15 cellular contexts compared by ENCODE assay signal in the genomic region with DNA sequence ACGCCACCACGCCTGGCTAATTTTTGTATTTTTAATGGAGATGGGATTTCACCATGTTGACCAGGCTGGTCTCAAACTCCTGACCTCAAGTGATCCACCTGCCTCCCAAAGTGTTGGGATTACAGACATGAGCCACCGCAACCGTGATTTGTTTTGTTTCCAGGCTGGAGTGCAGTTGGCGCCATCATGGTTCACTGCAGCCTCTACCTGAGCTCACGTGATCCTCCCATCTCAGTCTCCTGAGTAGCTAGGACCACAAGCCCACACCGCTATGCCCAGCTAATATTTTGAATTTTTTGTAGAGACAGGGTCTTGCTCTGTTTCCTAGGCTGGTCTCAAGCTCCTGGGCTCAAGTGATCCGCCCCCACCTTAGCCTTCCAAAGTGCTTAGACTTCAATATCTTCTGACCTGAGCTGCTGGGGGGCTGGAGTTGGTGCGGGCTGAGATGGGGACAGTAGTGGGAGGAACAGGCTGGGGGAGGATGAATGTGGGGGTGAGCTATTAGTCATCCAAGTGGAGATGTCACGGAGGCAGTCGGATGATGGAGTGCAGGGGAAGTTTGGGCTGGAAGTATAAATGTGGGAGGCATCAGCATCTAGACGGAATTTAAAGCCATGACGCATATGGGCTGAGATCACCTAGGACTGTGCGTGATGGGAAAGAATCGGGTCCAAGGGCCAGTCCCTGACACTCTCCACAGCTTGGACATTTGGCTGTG. TPM values are rescaled to one million over a fixed set of nuclear protein-coding genes. Genes with fewer than 3 reads are reported as not detected.
DNase-seq lines count a peak whose midpoint lies in the region; ATAC-seq and TF ChIP-seq lines count a peak whose summit lies in the region.
"Had no signal": no experiment of that assay in that cellular context is flagged by ENCODE, and none has a peak within 500 bp of the region (broad histone marks: within the 10 kb centered on the region; RNA-seq: fewer than 3 reads in every experiment).

No MANE protein-coding gene starts in this region.

- no peak for TF ChIP-seq CTCF in foreskin fibroblast (IDR thresholded peaks at IDR 0.05; ENCODE audit: low read depth, low read length)

- intact Hi-C loops in activated CD4-positive, alpha-beta memory T cell treated with anti-CD3 and anti-CD28 coated beads for 36 hours (cut with micrococcal nuclease): loop anchor here (5.0 kb wide), 1 partner anchor 622 kb away; no protein-coding TSS in a partner anchor

- no peak overlapping the region for H3K4me3 Mint-ChIP-seq in activated CD4-positive, alpha-beta memory T cell treated with anti-CD3 and anti-CD28 coated beads, Interleukin-2, amount 10 ng/mL, durations not matched to agents 7 days and 5 days
- no peak overlapping the region for H3K4me3 Mint-ChIP-seq in activated CD4-positive, alpha-beta memory T cell treated with anti-CD3 and anti-CD28 coated beads for 36 hours
- no peak overlapping the region for H3K4me3 Mint-ChIP-seq in activated CD8-positive, alpha-beta T cell treated with anti-CD3 and anti-CD28 coated beads, Interleukin-2, amount 10 ng/mL, durations not matched to agents 7 days and 5 days
- no peak overlapping the region for H3K4me3 Mint-ChIP-seq in stimulated activated effector memory CD8-positive, alpha-beta T cell treated with anti-CD3 and anti-CD28 coated beads, Interleukin-12 subunit alpha, Interleukin-12 subunit beta, amount 100 ng/mL, for 72 hours

- H3K27me3 Mint-ChIP-seq in activated CD4-positive, alpha-beta memory T cell treated with anti-CD3 and anti-CD28 coated beads, Interleukin-2, amount 10 ng/mL, durations not matched to agents 7 days and 5 days: no peaks in the 10 kb centered on the region
- no peaks in the 10 kb centered on the region for H3K27me3 Mint-ChIP-seq in activated CD4-positive, alpha-beta memory T cell treated with anti-CD3 and anti-CD28 coated beads for 36 hours
- H3K27me3 Mint-ChIP-seq in activated CD8-positive, alpha-beta T cell treated with anti-CD3 and anti-CD28 coated beads, Interleukin-2, amount 10 ng/mL, durations not matched to agents 7 days and 5 days (ENCODE audit: low read depth): no peaks in the 10 kb centered on the region

- no peak for DNase-seq in activated CD4-positive, alpha-beta memory T cell treated with anti-CD3 and anti-CD28 coated beads, Interleukin-2, amount 10 ng/mL, durations not matched to agents 7 days and 5 days
- DNase-seq in activated CD4-positive, alpha-beta memory T cell treated with anti-CD3 and anti-CD28 coated beads for 36 hours: no peak
- DNase-seq in activated CD8-positive, alpha-beta T cell treated with anti-CD3 and anti-CD28 coated beads, Interleukin-2, amount 10 ng/mL, durations not matched to agents 7 days and 5 days: no peak
- peak; percentile 43 to 53 for DNase-seq in foreskin fibroblast
- DNase-seq in stimulated activated effector memory CD8-positive, alpha-beta T cell treated with anti-CD3 and anti-CD28 coated beads, Interleukin-12 subunit alpha, Interleukin-12 subunit beta, amount 100 ng/mL, for 72 hours (ENCODE audit: low spot score in 2 of 2): no peak
- no peak for DNase-seq in activated T-cell treated with anti-CD3 and anti-CD28 coated beads, Interleukin-2, amount 50 U/mL, for 48 hours
- no peak for DNase-seq in NCI-H2227 treated with DMSO at 0.1 percent for 48 hours (lab: John Stamatoyannopoulos, UW)
- DNase-seq: activated gamma-delta T cell treated with Interleukin-2 at 50 U/mL for 16 hours, esophagus squamous epithelium, islet precursor cell, NCI-H524, upper lobe of right lung had no signal

- H3K27ac Mint-ChIP-seq in activated CD4-positive, alpha-beta memory T cell treated with anti-CD3 and anti-CD28 coated beads, Interleukin-2, amount 10 ng/mL, durations not matched to agents 7 days and 5 days: peak overlapping the region; percentile 40
- no peak overlapping the region for H3K27ac Mint-ChIP-seq in activated CD4-positive, alpha-beta memory T cell treated with anti-CD3 and anti-CD28 coated beads for 36 hours
- H3K27ac Mint-ChIP-seq in activated CD8-positive, alpha-beta T cell treated with anti-CD3 and anti-CD28 coated beads, Interleukin-2, amount 10 ng/mL, durations not matched to agents 7 days and 5 days: peak overlapping the region; percentile 78
- H3K27ac Mint-ChIP-seq in stimulated activated effector memory CD8-positive, alpha-beta T cell treated with anti-CD3 and anti-CD28 coated beads, Interleukin-12 subunit alpha, Interleukin-12 subunit beta, amount 100 ng/mL, for 72 hours: peak overlapping the region; percentile 77

- CTCF ChIA-PET in activated CD4-positive, alpha-beta memory T cell treated with anti-CD3 and anti-CD28 coated beads, Interleukin-2, amount 10 ng/mL, durations not matched to agents 7 days and 5 days (lab: Charles Lee): interaction anchor here (1.2 to 10.3 kb wide), 5 partner anchors 23 to 242 kb away, joined by 3 to 441 read pairs (median 15); a partner anchor contains a TSS
- CTCF ChIA-PET in activated CD4-positive, alpha-beta memory T cell treated with anti-CD3 and anti-CD28 coated beads for 36 hours (lab: Charles Lee): interaction anchor here (0.8 to 8.1 kb wide), 6 partner anchors 88 to 241 kb away, joined by 3 to 663 read pairs (median 62); no protein-coding TSS in a partner anchor
- CTCF ChIA-PET in activated CD8-positive, alpha-beta T cell treated with anti-CD3 and anti-CD28 coated beads, Interleukin-2, amount 10 ng/mL, durations not matched to agents 7 days and 5 days (lab: Charles Lee): interaction anchor here (1.2 to 10.1 kb wide), 5 partner anchors 13 to 183 kb away, joined by 3 to 558 read pairs (median 7); a partner anchor contains a TSS

- POLR2A ChIA-PET in activated CD4-positive, alpha-beta memory T cell treated with anti-CD3 and anti-CD28 coated beads, Interleukin-2, amount 10 ng/mL, durations not matched to agents 7 days and 5 days (lab: Charles Lee): interaction anchor here (1.1 to 5.4 kb wide), 3 partner anchors 24 to 107 kb away, joined by 4 to 66 read pairs (median 53); a partner anchor contains a TSS
- POLR2A ChIA-PET in activated CD4-positive, alpha-beta memory T cell treated with anti-CD3 and anti-CD28 coated beads for 36 hours (lab: Charles Lee): interaction anchor here (1.3 kb wide), 1 partner anchor 23 kb away, joined by 5 read pairs; a partner anchor contains a TSS
- POLR2A ChIA-PET in activated CD8-positive, alpha-beta T cell treated with anti-CD3 and anti-CD28 coated beads, Interleukin-2, amount 10 ng/mL, durations not matched to agents 7 days and 5 days (lab: Charles Lee): interaction anchor here (1.1 to 3.5 kb wide), 3 partner anchors 23 to 105 kb away, joined by 3 to 21 read pairs (median 5); a partner anchor contains a TSS

- no peak for ATAC-seq in activated CD8-positive, alpha-beta T cell treated with anti-CD3 and anti-CD28 coated beads, Interleukin-2, amount 10 ng/mL, durations not matched to agents 7 days and 5 days
- no peak for ATAC-seq in stimulated activated effector memory CD8-positive, alpha-beta T cell treated with anti-CD3 and anti-CD28 coated beads, Interleukin-12 subunit alpha, Interleukin-12 subunit beta, amount 100 ng/mL, for 72 hours
- no peak for ATAC-seq in HG03045 (IDR thresholded peaks at IDR 0.05; ENCODE audit: unreplicated experiment)
- ATAC-seq: activated CD4-positive, CD25-positive, alpha-beta regulatory T cell treated with anti-CD3 and anti-CD28 coated beads, Interleukin-2, amount 50 U/mL, for 24 hours; upper lobe of right lung had no signal

- H3K4me1 Mint-ChIP-seq in activated CD4-positive, alpha-beta memory T cell treated with anti-CD3 and anti-CD28 coated beads, Interleukin-2, amount 10 ng/mL, durations not matched to agents 7 days and 5 days: peaks cover 36% of the 10 kb centered on the region
- H3K4me1 Mint-ChIP-seq in activated CD4-positive, alpha-beta memory T cell treated with anti-CD3 and anti-CD28 coated beads for 36 hours (ENCODE audit: low read depth): peaks cover 18% of the 10 kb centered on the region
- peaks cover 34% of the 10 kb centered on the region for H3K4me1 Mint-ChIP-seq in activated CD8-positive, alpha-beta T cell treated with anti-CD3 and anti-CD28 coated beads, Interleukin-2, amount 10 ng/mL, durations not matched to agents 7 days and 5 days (ENCODE audit: low read depth)
- H3K4me1 Mint-ChIP-seq in stimulated activated effector memory CD8-positive, alpha-beta T cell treated with anti-CD3 and anti-CD28 coated beads, Interleukin-12 subunit alpha, Interleukin-12 subunit beta, amount 100 ng/mL, for 72 hours: peaks cover 15% of the 10 kb centered on the region

- H3K36me3 Mint-ChIP-seq in activated CD4-positive, alpha-beta memory T cell treated with anti-CD3 and anti-CD28 coated beads, Interleukin-2, amount 10 ng/mL, durations not matched to agents 7 days and 5 days (ENCODE audit: low read depth): no peaks in the 10 kb centered on the region
- H3K36me3 Mint-ChIP-seq in activated CD4-positive, alpha-beta memory T cell treated with anti-CD3 and anti-CD28 coated beads for 36 hours: no peaks in the 10 kb centered on the region
- H3K36me3 Mint-ChIP-seq in activated CD8-positive, alpha-beta T cell treated with anti-CD3 and anti-CD28 coated beads, Interleukin-2, amount 10 ng/mL, durations not matched to agents 7 days and 5 days (ENCODE audit: low read depth): no peaks in the 10 kb centered on the region
- H3K36me3 Mint-ChIP-seq in stimulated activated effector memory CD8-positive, alpha-beta T cell treated with anti-CD3 and anti-CD28 coated beads, Interleukin-12 subunit alpha, Interleukin-12 subunit beta, amount 100 ng/mL, for 72 hours: peaks cover 6% of the 10 kb centered on the region

- H3K4me3 ChIP-seq in foreskin fibroblast (ENCODE audit: low read depth in 1 of 2, low read length in 2 of 2): no peak overlapping the region
- H3K4me3 ChIP-seq: esophagus squamous epithelium, HAP-1, upper lobe of right lung had no signal

- H3K9me3 Mint-ChIP-seq in activated CD4-positive, alpha-beta memory T cell treated with anti-CD3 and anti-CD28 coated beads, Interleukin-2, amount 10 ng/mL, durations not matched to agents 7 days and 5 days: no peaks in the 10 kb centered on the region
- no peaks in the 10 kb centered on the region for H3K9me3 Mint-ChIP-seq in activated CD4-positive, alpha-beta memory T cell treated with anti-CD3 and anti-CD28 coated beads for 36 hours
- no peaks in the 10 kb centered on the region for H3K9me3 Mint-ChIP-seq in activated CD8-positive, alpha-beta T cell treated with anti-CD3 and anti-CD28 coated beads, Interleukin-2, amount 10 ng/mL, durations not matched to agents 7 days and 5 days (ENCODE audit: insufficient read depth)
- no peaks in the 10 kb centered on the region for H3K9me3 Mint-ChIP-seq in stimulated activated effector memory CD8-positive, alpha-beta T cell treated with anti-CD3 and anti-CD28 coated beads, Interleukin-12 subunit alpha, Interleukin-12 subunit beta, amount 100 ng/mL, for 72 hours

RNA-seq across cellular contexts. Expression of a gene that starts 23.1 kb away (rescaled TPM):
- total RNA-seq in activated CD4-positive, alpha-beta memory T cell treated with anti-CD3 and anti-CD28 coated beads, Interleukin-2, amount 10 ng/mL, durations not matched to agents 7 days and 5 days: 10 to 100 TPM; 37.8 to 44.2 TPM
- total RNA-seq in activated CD4-positive, alpha-beta memory T cell treated with anti-CD3 and anti-CD28 coated beads for 36 hours: 10 to 100 TPM; 28.1 to 29.6 TPM
- 10 to 100 TPM; 44.3 to 44.7 TPM for total RNA-seq in activated CD8-positive, alpha-beta T cell treated with anti-CD3 and anti-CD28 coated beads, Interleukin-2, amount 10 ng/mL, durations not matched to agents 7 days and 5 days

Comparison
In these comparisons a context has a peak if more than half of its experiments do, and no peak if none do; other contexts are left out.
1. DNase-seq: peak in foreskin fibroblast (2 of 2); none in activated CD4-positive, alpha-beta memory T cell treated with anti-CD3 and anti-CD28 coated beads, Interleukin-2, amount 10 ng/mL, durations not matched to agents 7 days and 5 days (single experiment), activated CD4-positive, alpha-beta memory T cell treated with anti-CD3 and anti-CD28 coated beads for 36 hours (single experiment), activated CD8-positive, alpha-beta T cell treated with anti-CD3 and anti-CD28 coated beads, Interleukin-2, amount 10 ng/mL, durations not matched to agents 7 days and 5 days (single experiment), stimulated activated effector memory CD8-positive, alpha-beta T cell treated with anti-CD3 and anti-CD28 coated beads, Interleukin-12 subunit alpha, Interleukin-12 subunit beta, amount 100 ng/mL, for 72 hours (0 of 2), activated T-cell treated with anti-CD3 and anti-CD28 coated beads, Interleukin-2, amount 50 U/mL, for 48 hours (0 of 2) and NCI-H2227 treated with DMSO at 0.1 percent for 48 hours (single experiment).